ENCODE assay signal across 2 cellular contexts in genomic region chr1:210296682-210297081, GRCh38.
A peak's percentile ranks its signal among the peaks of the same experiment; 100 is the strongest.
TF ChIP-seq lines count a peak whose summit lies in the region.

No MANE protein-coding gene starts in this region.

TF ChIP-seq in A549, 52 proteins besides CTCF, POLR2A, EP300 and RAD21:
- peak; percentile 55 for TF ChIP-seq MAFK (IDR thresholded peaks at IDR 0.05; ENCODE audit: partially characterized antibody)
- TF ChIP-seq JUNB (IDR thresholded peaks at IDR 0.05) = no peak
TF ChIP-seq in A549: peak in this region for 1.

TF ChIP-seq in IMR-90, 13 proteins besides CTCF, POLR2A, EP300 and RAD21:
- TF ChIP-seq CHD1 (IDR thresholded peaks at IDR 0.05; ENCODE audit: low read depth, low read length) = no peak
- TF ChIP-seq RFX5 (IDR thresholded peaks at IDR 0.05; ENCODE audit: low read depth, low read length) = no peak
- peak; percentile 50; the same call in 1 of the 2 replicates for TF ChIP-seq MAFK (IDR thresholded peaks at IDR 0.05; ENCODE audit: low read depth, low read length)
